Comparison of ENCODE assay signal across 22 cellular contexts in genomic region chr4:155572106-155572703, GRCh38.
A peak's percentile ranks its signal among the peaks of the same experiment; 100 is the strongest.
DNase-seq lines count a peak whose midpoint lies in the region; ATAC-seq and TF ChIP-seq lines count a peak whose summit lies in the region.
"Had no signal": no experiment of that assay in that cellular context is flagged by ENCODE, and none has a peak within 500 bp of the region (broad histone marks: within the 10 kb centered on the region; RNA-seq: fewer than 3 reads in every experiment).

No MANE protein-coding gene starts in this region.

- peaks cover 16% of the 10 kb centered on the region for H3K4me1 ChIP-seq in left ventricle myocardium inferior
- peaks cover 8% of the 10 kb centered on the region; the same call in 1 of the 2 replicates for H3K4me1 ChIP-seq in GM23248 (ENCODE audit: insufficient read depth)
- H3K4me1 ChIP-seq: BLaER1 had no signal

- intact Hi-C loops in left ventricle myocardium inferior (cut with micrococcal nuclease): no loop called here
- intact Hi-C loops in Right ventricle myocardium inferior (cut with DNase I): loop anchor here (5.0 to 10.0 kb wide), 2 partner anchors 60 to 127 kb away; no protein-coding TSS in a partner anchor

- in situ Hi-C loops in GM23248 (cut with MboI): no loop called here

- no peaks in the 10 kb centered on the region for H3K79me2 ChIP-seq in GM23248 (ENCODE audit: insufficient read depth)

- H3K9me3 ChIP-seq in left ventricle myocardium inferior (replicated peaks) (peaks cover 7% of the 10 kb centered on the region), GM23248 (ENCODE audit: low read depth) (no peaks in the 10 kb centered on the region)

- TF ChIP-seq CTCF in left ventricle myocardium inferior (IDR thresholded peaks at IDR 0.05; ENCODE audit: borderline replicate concordance) (no peak), fibroblast of mammary gland (conservative IDR thresholded peaks at IDR 0.05; ENCODE audit: control insufficient read depth, insufficient read depth, low read depth, low read length) (no peak)

- 80 to 82% methylated on average over 10 of the region's 10 CpGs for WGBS in GM23248 (ENCODE audit: low coverage in 1 of 2, low lambda C conversion rate in 2 of 2, missing lambda C conversion rate in 2 of 2), 2 experiments

- H3K36me3 ChIP-seq in left ventricle myocardium inferior: no peaks in the 10 kb centered on the region
- no peaks in the 10 kb centered on the region for H3K36me3 ChIP-seq in GM23248 (ENCODE audit: low read depth)
- H3K36me3 ChIP-seq: BLaER1 had no signal

- H3K4me2 ChIP-seq in GM23248 (ENCODE audit: unreplicated experiment): no peak overlapping the region
- H3K4me2 ChIP-seq: BLaER1, KMS-11 had no signal

- no peaks in the 10 kb centered on the region for H3K9me2 ChIP-seq in GM23248 (ENCODE audit: insufficient read depth)

- H3F3A ChIP-seq in GM23248 (ENCODE audit: insufficient read depth): 0 out of 2 replicates have a peak, but pooled peaks cover 5% of the 10 kb centered on the region

- H4K20me1 ChIP-seq in GM23248 (ENCODE audit: insufficient read depth): no peaks in the 10 kb centered on the region
- H4K20me1 ChIP-seq: BLaER1 had no signal

- H3K4me3 ChIP-seq in left ventricle myocardium inferior: no peak overlapping the region
- H3K4me3 ChIP-seq in fibroblast of mammary gland (ENCODE audit: control insufficient read depth, low read depth, low read length): no peak overlapping the region
- no peak overlapping the region for H3K4me3 ChIP-seq in GM23248
- H3K4me3 ChIP-seq: BLaER1, GM12878 had no signal

- H3K27me3 ChIP-seq in left ventricle myocardium inferior (ENCODE audit: low read depth) (no peaks in the 10 kb centered on the region), GM23248 (replicated peaks; ENCODE audit: insufficient read depth) (no peaks in the 10 kb centered on the region)
- H3K27me3 ChIP-seq: BLaER1 had no signal

- no peak overlapping the region for H3K9ac ChIP-seq in GM23248
- H3K9ac ChIP-seq: BLaER1, KMS-11 had no signal

- ATAC-seq in Right ventricle myocardium inferior (no peak), HG03571 (IDR thresholded peaks at IDR 0.05; ENCODE audit: unreplicated experiment) (no peak), left lobe of liver (no peak)
- ATAC-seq: GM12878, HCT116 had no signal

- no peak overlapping the region for H2AFZ ChIP-seq in GM23248

- DNase-seq in left ventricle myocardium inferior (no peak), Right ventricle myocardium inferior (ENCODE audit: missing footprints) (no peak), amniotic epithelial cell (ENCODE audit: low read depth) (peak; percentile 43), fibroblast of mammary gland (ENCODE audit: low read depth) (peak; percentile 50), GM23248 (no peak), left lobe of liver (ENCODE audit: low spot score) (no peak)
- DNase-seq in activated CD4-positive, CD25-positive, alpha-beta regulatory T cell treated with anti-CD3 and anti-CD28 coated beads, Interleukin-2, amount 50 U/mL, for 72 hours: no peak
- DNase-seq: CD4-positive, alpha-beta T cell; DMS53; NCI-H1092; NCI-H1436 treated with DMSO at 0.1 percent for 48 hours; NCI-H187 treated with DMSO at 0.1 percent for 48 hours; NCI-H2107; NCI-H524; NCI-H748 treated with DMSO at 0.1 percent for 48 hours; RPMI8226; SHP77 treated with DMSO at 0.1 percent for 48 hours had no signal

- H3K27ac ChIP-seq in left ventricle myocardium inferior (replicated peaks) (peak overlapping the region; percentile 79), GM23248 (no peak overlapping the region)
- H3K27ac ChIP-seq: BLaER1, KMS-11 had no signal

Comparison
In these comparisons a context has a peak if more than half of its experiments do, and no peak if none do; other contexts are left out.
1. DNase-seq: peak in amniotic epithelial cell (single experiment) and fibroblast of mammary gland (single experiment); none in left ventricle myocardium inferior (single experiment), Right ventricle myocardium inferior (single experiment), activated CD4-positive, CD25-positive, alpha-beta regulatory T cell treated with anti-CD3 and anti-CD28 coated beads, Interleukin-2, amount 50 U/mL, for 72 hours (single experiment), GM23248 (single experiment) and left lobe of liver (single experiment).